In genomic region chr13:21834511-21834910, GRCh38 we compare ENCODE assay signal across 2 cellular contexts.
TF ChIP-seq lines count a peak whose summit lies in the region.

No MANE protein-coding gene starts in this region.

TF ChIP-seq in GM23338, 12 proteins besides CTCF, POLR2A, EP300 and RAD21 (continued from another document):
- TF ChIP-seq EZH2phosphoT487 (IDR thresholded peaks at IDR 0.05; ENCODE audit: unreplicated experiment) = no peak
- no peak for TF ChIP-seq REST (IDR thresholded peaks at IDR 0.05; ENCODE audit: unreplicated experiment)
- TF ChIP-seq ZNF114 (CRISPR knock-in tag; IDR thresholded peaks at IDR 0.05) = no peak
- TF ChIP-seq ZNF462 (CRISPR knock-in tag; IDR thresholded peaks at IDR 0.05) = no peak
- TF ChIP-seq NANOG (IDR thresholded peaks at IDR 0.05; ENCODE audit: borderline replicate concordance) = no peak
- no peak for TF ChIP-seq STAT1 (IDR thresholded peaks at IDR 0.05; ENCODE audit: unreplicated experiment)
- TF ChIP-seq POLR2AphosphoS5 (IDR thresholded peaks at IDR 0.05; ENCODE audit: low read depth) = no peak

TF ChIP-seq in WTC11, 78 proteins besides CTCF, POLR2A, EP300 and RAD21 (continued from another document):
- TF ChIP-seq ZNF281 (CRISPR knock-in tag; IDR thresholded peaks at IDR 0.05) = no peak
- no peak for TF ChIP-seq ERG (CRISPR knock-in tag; IDR thresholded peaks at IDR 0.05)
